In the genomic region with DNA sequence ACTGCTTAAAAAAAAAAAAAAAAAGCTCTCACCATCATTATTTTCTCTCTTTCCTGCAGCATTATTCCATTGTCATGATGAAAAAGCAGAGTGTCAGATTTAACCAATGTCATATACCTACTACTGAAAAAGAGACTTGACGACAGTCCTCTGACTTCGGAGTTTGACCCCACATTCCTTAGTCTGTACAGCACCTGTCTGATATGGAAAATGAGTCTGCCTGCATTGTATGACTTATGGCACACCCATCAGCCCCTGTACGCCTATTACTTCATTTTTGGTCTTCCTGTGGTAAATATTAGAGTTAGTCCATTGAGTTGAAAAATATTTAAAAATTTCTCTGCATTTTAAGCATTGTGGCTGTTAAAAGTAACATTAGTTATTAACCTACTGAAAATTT, we compare ENCODE assay signal across 5 cellular contexts. TPM values are rescaled to one million over a fixed set of nuclear protein-coding genes. Genes with fewer than 3 reads are reported as not detected.
"Had no signal": no experiment of that assay in that cellular context is flagged by ENCODE, and none has a peak within 500 bp of the region (broad histone marks: within the 10 kb centered on the region; RNA-seq: fewer than 3 reads in every experiment).

No MANE protein-coding gene starts in this region.

- H3K4me2 ChIP-seq: GM23338 had no signal

- H3K4me1 Mint-ChIP-seq: GM23338, H9 had no signal

- H2AFZ ChIP-seq: GM23338 had no signal

- H3K27ac Mint-ChIP-seq: GM23338, H9 had no signal

- H3K4me3 Mint-ChIP-seq: GM23338, H9 had no signal

- H3K4me3 ChIP-seq: GM23338 had no signal

- DNase-seq: H9, HCEC 1CT, IMR-90 had no signal

- H3K9me3 Mint-ChIP-seq: GM23338, H9 had no signal

RNA-seq across cellular contexts. Expression of gene NOX4, which starts 54.5 kb away (rescaled TPM):
- total RNA-seq: HT-29 had no signal
